ENCODE assay signal across 8 cellular contexts in genomic region chr9:127796225-127796813, GRCh38. TPM values are rescaled to one million over a fixed set of nuclear protein-coding genes. Genes with fewer than 3 reads are reported as not detected.
DNase-seq lines count a peak whose midpoint lies in the region; ATAC-seq and TF ChIP-seq lines count a peak whose summit lies in the region.

No MANE protein-coding gene starts in this region.

- H3K36me3 ChIP-seq in CD8-positive, alpha-beta memory T cell (ENCODE audit: insufficient read depth, low read length): no peaks in the 10 kb centered on the region
- H3K36me3 ChIP-seq in ascending aorta: peaks cover 17 to 18% of the 10 kb centered on the region in 2 donors

- peak overlapping the region; percentile 50 to 85 (median 75) for H3K4me3 Mint-ChIP-seq in CD8-positive, alpha-beta memory T cell
- peak overlapping the region; percentile 58 to 91 (median 80) for H3K4me3 Mint-ChIP-seq in naive thymus-derived CD8-positive, alpha-beta T cell

- H3K4me1 Mint-ChIP-seq in CD8-positive, alpha-beta memory T cell: peaks cover 22 to 42% (median 24%) of the 10 kb centered on the region in 3 donors
- peaks cover 14 to 39% (median 29%) of the 10 kb centered on the region in 4 donors for H3K4me1 Mint-ChIP-seq in naive thymus-derived CD8-positive, alpha-beta T cell

- DNase-seq in CD8-positive, alpha-beta memory T cell: no peak
- DNase-seq in M059J (ENCODE audit: low read depth): peak; percentile 93
- no peak for DNase-seq in ascending aorta (ENCODE audit: low spot score in 2 of 2)
- no peak for DNase-seq in naive thymus-derived CD8-positive, alpha-beta T cell
- DNase-seq in medulla oblongata (ENCODE audit: extremely low spot score): no peak
- DNase-seq in SIG-M5 treated with dmso at 0.1 percent for 504 hours (lab: John Stamatoyannopoulos, UW; ENCODE audit: unreplicated experiment): no peak
- no peak for DNase-seq in DMS114 treated with DMSO at 0.1 percent for 48 hours (lab: John Stamatoyannopoulos, UW; ENCODE audit: unreplicated experiment)

- no peaks in the 10 kb centered on the region for H3K27me3 Mint-ChIP-seq in CD8-positive, alpha-beta memory T cell
- no peaks in the 10 kb centered on the region for H3K27me3 Mint-ChIP-seq in naive thymus-derived CD8-positive, alpha-beta T cell

- H3K9me3 Mint-ChIP-seq in CD8-positive, alpha-beta memory T cell: no peaks in the 10 kb centered on the region
- no peaks in the 10 kb centered on the region for H3K9me3 Mint-ChIP-seq in naive thymus-derived CD8-positive, alpha-beta T cell

- H3K27me3 ChIP-seq in CD8-positive, alpha-beta memory T cell (ENCODE audit: insufficient read depth, low read length, poor library complexity, severe bottlenecking): no peaks in the 10 kb centered on the region
- no peaks in the 10 kb centered on the region for H3K27me3 ChIP-seq in ascending aorta

- H3K36me3 Mint-ChIP-seq in CD8-positive, alpha-beta memory T cell: peaks cover 0 to 21% (median 0%) of the 10 kb centered on the region in 3 donors
- H3K36me3 Mint-ChIP-seq in naive thymus-derived CD8-positive, alpha-beta T cell: peaks cover 0 to 15% (median 0%) of the 10 kb centered on the region in 3 donors

- POLR2A ChIA-PET in CD8-positive, alpha-beta memory T cell (lab: Charles Lee): interaction anchor here (0.7 to 2.4 kb wide), 4 partner anchors 8 to 121 kb away, joined by 3 to 9 read pairs (median 4); partner anchors contain the start of gene CDK9
- POLR2A ChIA-PET in naive thymus-derived CD8-positive, alpha-beta T cell (lab: Charles Lee): interaction anchor here (0.6 to 3.6 kb wide), 15 partner anchors 11 to 495 kb away, joined by 3 to 21 read pairs (median 4); partner anchors contain the start of genes CDK9, PTRH1 and SH2D3C

- CTCF ChIA-PET in CD8-positive, alpha-beta memory T cell (lab: Charles Lee): interaction anchor here (2.4 kb wide), 1 partner anchor 73 kb away, joined by 6 read pairs; no protein-coding TSS in a partner anchor

- no peak overlapping the region for H3K27ac ChIP-seq in CD8-positive, alpha-beta memory T cell (ENCODE audit: low read depth, low read length)
- peak overlapping the region; percentile 31 to 45 for H3K27ac ChIP-seq in ascending aorta

- H3K4me3 ChIP-seq in CD8-positive, alpha-beta memory T cell (ENCODE audit: low read length): no peak overlapping the region
- H3K4me3 ChIP-seq in ascending aorta: no peak overlapping the region

- peaks cover 22% of the 10 kb centered on the region for H3K4me1 ChIP-seq in CD8-positive, alpha-beta memory T cell (ENCODE audit: insufficient read depth, low read length)
- H3K4me1 ChIP-seq in ascending aorta: peaks cover 0 to 15% of the 10 kb centered on the region in 2 donors

- peak overlapping the region in 7 of 8 donors; percentile 40 to 93 (median 84) for H3K27ac Mint-ChIP-seq in CD8-positive, alpha-beta memory T cell
- H3K27ac Mint-ChIP-seq in naive thymus-derived CD8-positive, alpha-beta T cell: peak overlapping the region; percentile 77 to 97 (median 92)

- no peaks in the 10 kb centered on the region for H3K9me3 ChIP-seq in CD8-positive, alpha-beta memory T cell (ENCODE audit: low read length)
- H3K9me3 ChIP-seq in ascending aorta: no peaks in the 10 kb centered on the region

- peak; percentile 26 to 27 for ATAC-seq in naive thymus-derived CD8-positive, alpha-beta T cell
- ATAC-seq in GM19452 (IDR thresholded peaks at IDR 0.05; ENCODE audit: unreplicated experiment): no peak

- intact Hi-C loops in ascending aorta (cut with DNase I): no loop called here

- no peak for TF ChIP-seq CTCF in ascending aorta (IDR thresholded peaks at IDR 0.05)

RNA-seq across cellular contexts. Expression of gene FPGS, which starts 6.4 kb away (rescaled TPM):
- total RNA-seq in CD8-positive, alpha-beta memory T cell: 100 to 1,000 TPM; 110 to 111 TPM
- polyA plus RNA-seq in CD8-positive, alpha-beta memory T cell: 68.0 TPM
- total RNA-seq in M059J (2014; rRNA removed; shearing (Covaris generic)): 46.2 and 76.4 TPM in 2 replicates
- total RNA-seq in ascending aorta: 286 TPM
- 100 to 1,000 TPM; 155 to 158 TPM for total RNA-seq in naive thymus-derived CD8-positive, alpha-beta T cell
- 10 to 100 TPM; 51.7 to 54.8 (median 53.4) TPM for polyA plus RNA-seq in naive thymus-derived CD8-positive, alpha-beta T cell

RNA-seq across cellular contexts. Expression of gene CDK9, which starts 10.5 kb away (rescaled TPM):
- total RNA-seq in CD8-positive, alpha-beta memory T cell: 100 to 1,000 TPM; 108 to 111 TPM
- 72.3 TPM for polyA plus RNA-seq in CD8-positive, alpha-beta memory T cell
- 31.8 and 33.2 TPM in 2 replicates for total RNA-seq in M059J (2014; rRNA removed; shearing (Covaris generic))
- 470 TPM for total RNA-seq in ascending aorta
- total RNA-seq in naive thymus-derived CD8-positive, alpha-beta T cell: 100 to 1,000 TPM; 142 to 147 TPM
- 10 to 100 TPM; 28.3 to 62.9 (median 38.9) TPM for polyA plus RNA-seq in naive thymus-derived CD8-positive, alpha-beta T cell

RNA-seq across cellular contexts. Expression of gene SH2D3C, which starts 17.9 kb away (rescaled TPM):
- total RNA-seq in CD8-positive, alpha-beta memory T cell: 10 to 100 TPM; 13.9 to 14.1 TPM
- 50.7 TPM for polyA plus RNA-seq in CD8-positive, alpha-beta memory T cell
- total RNA-seq in M059J (2014; rRNA removed; shearing (Covaris generic)): 0.12 TPM in 1 of 2 replicates, not detected in the other
- total RNA-seq in ascending aorta: 49.5 TPM
- 10 to 100 TPM; 42.8 to 45.1 TPM for total RNA-seq in naive thymus-derived CD8-positive, alpha-beta T cell
- 10 to 100 TPM; 13.8 to 50.8 (median 23.5) TPM for polyA plus RNA-seq in naive thymus-derived CD8-positive, alpha-beta T cell

RNA-seq across cellular contexts. Expression of gene ENG, which starts 58.1 kb away (rescaled TPM):
- total RNA-seq in CD8-positive, alpha-beta memory T cell: 10 to 100 TPM; 18.9 to 19.3 TPM
- polyA plus RNA-seq in CD8-positive, alpha-beta memory T cell: 7.9 TPM
- total RNA-seq in M059J (2014; rRNA removed; shearing (Covaris generic)): 25.9 and 46.1 TPM in 2 replicates
- 675 TPM for total RNA-seq in ascending aorta
- 10 to 100 TPM in 1 of 2 experiments, 1 to 10 TPM in 1; 9.4 to 10.2 TPM for total RNA-seq in naive thymus-derived CD8-positive, alpha-beta T cell
- 1 to 10 TPM; 2.1 to 5.4 (median 4.4) TPM for polyA plus RNA-seq in naive thymus-derived CD8-positive, alpha-beta T cell

Comparison
In these comparisons a context has a peak if more than half of its experiments do, and no peak if none do; other contexts are left out.
1. RNA of gene SH2D3C, which starts 17.9 kb away (total RNA-seq): 49.5 TPM in ascending aorta (single experiment), 42.8 to 45.1 TPM in naive thymus-derived CD8-positive, alpha-beta T cell and 13.9 to 14.1 TPM in CD8-positive, alpha-beta memory T cell; 0.12 TPM in M059J; every median in the first group is over 10 times any median in the second.